In the genomic region with DNA sequence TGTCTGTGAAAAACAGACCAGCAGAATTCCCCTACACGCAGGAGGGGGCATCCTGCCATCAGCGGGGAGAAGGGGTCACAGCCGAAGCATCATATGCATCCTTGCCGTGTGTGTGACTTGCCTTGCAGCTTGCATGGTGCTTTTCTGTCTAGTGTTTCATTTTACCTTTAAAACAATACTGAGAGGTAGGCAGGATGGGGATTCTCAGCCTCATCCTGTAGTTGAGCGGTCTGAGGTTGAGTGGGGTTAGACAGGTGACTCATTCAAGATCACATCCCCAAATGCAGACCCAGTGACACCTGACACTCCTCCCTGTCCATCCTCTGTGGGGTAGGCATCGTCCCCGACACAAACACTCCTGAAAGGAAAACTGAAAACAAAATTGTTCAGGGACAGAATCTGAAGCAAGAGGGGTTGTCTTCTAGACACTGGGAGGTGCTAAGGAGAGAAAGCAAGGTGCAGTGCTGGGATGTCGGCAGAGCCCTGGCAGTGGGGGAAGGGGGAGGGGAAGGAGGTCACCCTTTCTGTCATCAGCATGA, we compare ENCODE assay signal across 8 cellular contexts. TPM values are rescaled to one million over a fixed set of nuclear protein-coding genes. Genes with fewer than 3 reads are reported as not detected.
DNase-seq lines count a peak whose midpoint lies in the region; ATAC-seq and TF ChIP-seq lines count a peak whose summit lies in the region.

No MANE protein-coding gene starts in this region.

- H3K9me3 ChIP-seq in effector memory CD4-positive, alpha-beta T cell (ENCODE audit: control insufficient read depth, low read length) = no peaks in the 10 kb centered on the region
- no peaks in the 10 kb centered on the region for H3K9me3 ChIP-seq in WERI-Rb-1 (ENCODE audit: severe bottlenecking)

- no peaks in the 10 kb centered on the region for H3K27me3 ChIP-seq in effector memory CD4-positive, alpha-beta T cell (replicated peaks; ENCODE audit: control insufficient read depth, insufficient read depth, low read length, poor library complexity, severe bottlenecking)
- no peaks in the 10 kb centered on the region for H3K27me3 ChIP-seq in WERI-Rb-1 (ENCODE audit: insufficient read depth, low read depth, severe bottlenecking)

- H3K9me3 Mint-ChIP-seq in activated B cell treated with CpG ODN at 0.5 μM for 24 hours = no peaks in the 10 kb centered on the region
- H3K9me3 Mint-ChIP-seq in Calu3 (ENCODE audit: low read depth, unreplicated experiment) = no peaks in the 10 kb centered on the region

- H3K36me3 ChIP-seq in effector memory CD4-positive, alpha-beta T cell (ENCODE audit: control insufficient read depth, insufficient read depth, low read length) = peaks cover 4% of the 10 kb centered on the region
- no peaks in the 10 kb centered on the region for H3K36me3 ChIP-seq in WERI-Rb-1

- H3K4me1 ChIP-seq in effector memory CD4-positive, alpha-beta T cell (ENCODE audit: control insufficient read depth, insufficient read depth, low read length, poor library complexity, severe bottlenecking) = peaks cover 61% of the 10 kb centered on the region

- peak; percentile 35 for DNase-seq in GM10248 (ENCODE audit: extremely low spot score)
- no peak for DNase-seq in activated B cell treated with CpG ODN at 0.5 μM for 24 hours
- peak; percentile 67 to 78 (median 77) for DNase-seq in effector memory CD4-positive, alpha-beta T cell
- DNase-seq in WERI-Rb-1 = no peak
- no peak for DNase-seq in DMS79 treated with DMSO at 0.1 percent for 48 hours (lab: John Stamatoyannopoulos, UW)
- no peak for DNase-seq in NCI-H1092 treated with DMSO at 0.1 percent for 48 hours (lab: John Stamatoyannopoulos, UW)
- no peak for DNase-seq in Calu3

- no peak for TF ChIP-seq CTCF in GM10248 (IDR thresholded peaks at IDR 0.05; ENCODE audit: control extremely low read depth, extremely low read depth, low read depth, missing control alignments)
- no peak for TF ChIP-seq CTCF in activated B cell treated with CpG ODN at 0.5 μM for 24 hours (IDR thresholded peaks at IDR 0.05)
- TF ChIP-seq CTCF in WERI-Rb-1 (IDR thresholded peaks at IDR 0.05; ENCODE audit: low read depth, low read length) = no peak
- no peak for TF ChIP-seq CTCF in Calu3 (IDR thresholded peaks at IDR 0.05; ENCODE audit: unreplicated experiment)

- H3K4me1 Mint-ChIP-seq in activated B cell treated with CpG ODN at 0.5 μM for 24 hours (peaks cover 72% of the 10 kb centered on the region), Calu3 (ENCODE audit: low read depth, unreplicated experiment) (peaks cover 12% of the 10 kb centered on the region)

- H3K27ac Mint-ChIP-seq in activated B cell treated with CpG ODN at 0.5 μM for 24 hours (peak overlapping the region; percentile 64), Calu3 (ENCODE audit: unreplicated experiment) (no peak overlapping the region)

- ATAC-seq in HG02642 (IDR thresholded peaks at IDR 0.05; ENCODE audit: poor library complexity, unreplicated experiment) (peak; percentile 71), activated B cell treated with CpG ODN at 0.5 μM for 24 hours (ENCODE audit: low read depth) (peak; percentile 68)

- H3K4me3 ChIP-seq in effector memory CD4-positive, alpha-beta T cell (ENCODE audit: insufficient read depth, low read depth, low read length, poor library complexity, severe bottlenecking) = no peak overlapping the region
- H3K4me3 ChIP-seq in WERI-Rb-1 (ENCODE audit: low read depth, low read length) = no peak overlapping the region

- POLR2A ChIA-PET in GM10248 (lab: Yijun Ruan, JAX) (no interaction called here), activated B cell treated with CpG ODN at 0.5 μM for 24 hours (lab: Charles Lee) (interaction anchor here (0.9 kb wide), 1 partner anchor 34 kb away, joined by 3 read pairs; no protein-coding TSS in a partner anchor)

- H3K36me3 Mint-ChIP-seq in activated B cell treated with CpG ODN at 0.5 μM for 24 hours (ENCODE audit: low read depth) (peaks cover 14% of the 10 kb centered on the region), Calu3 (ENCODE audit: insufficient read depth, unreplicated experiment) (peaks cover 21% of the 10 kb centered on the region)

- H3K27me3 Mint-ChIP-seq in activated B cell treated with CpG ODN at 0.5 μM for 24 hours (no peaks in the 10 kb centered on the region), Calu3 (ENCODE audit: unreplicated experiment) (no peaks in the 10 kb centered on the region)

- BruUV-seq in Calu3 (replicated peaks; lab: Mats Ljungman, UMichigan) = no TSS peak

- peak overlapping the region; percentile 30 for H3K4me3 Mint-ChIP-seq in activated B cell treated with CpG ODN at 0.5 μM for 24 hours
- no peak overlapping the region for H3K4me3 Mint-ChIP-seq in Calu3 (ENCODE audit: low read depth, unreplicated experiment)

- CTCF ChIA-PET in GM10248 (lab: Yijun Ruan, JAX) = interaction anchor here (1.6 kb wide), 1 partner anchor 10 kb away, joined by 5 read pairs; no protein-coding TSS in a partner anchor
- CTCF ChIA-PET in activated B cell treated with CpG ODN at 0.5 μM for 24 hours (lab: Charles Lee) = no interaction called here
- CTCF ChIA-PET in Calu3 (lab: Charles Lee) = no interaction called here

- intact Hi-C loops in activated B cell treated with CpG ODN at 0.5 μM for 24 hours (cut with micrococcal nuclease) (no loop called here), Calu3 (cut with micrococcal nuclease; ENCODE audit: unreplicated experiment) (no loop called here)

- H3K27ac ChIP-seq in effector memory CD4-positive, alpha-beta T cell (ENCODE audit: insufficient read depth, low read length, poor library complexity, severe bottlenecking) = peak overlapping the region; percentile 98
- no peak overlapping the region for H3K27ac ChIP-seq in WERI-Rb-1

RNA-seq across cellular contexts. Expression of a gene that starts 7.9 kb away (rescaled TPM):
- 20.9 TPM in 2 replicates for total RNA-seq in activated B cell treated with CpG ODN at 0.5 μM for 24 hours
- total RNA-seq in Calu3 (2022) = 15.6 and 21.0 TPM in 2 replicates

Comparison
In these comparisons a context has a peak if more than half of its experiments do, and no peak if none do; other contexts are left out.
1. DNase-seq: peak in GM10248 (single experiment) and effector memory CD4-positive, alpha-beta T cell (3 of 3); none in activated B cell treated with CpG ODN at 0.5 μM for 24 hours (single experiment), WERI-Rb-1 (single experiment), DMS79 treated with DMSO at 0.1 percent for 48 hours (single experiment), NCI-H1092 treated with DMSO at 0.1 percent for 48 hours (single experiment) and Calu3 (single experiment).